In genomic region chr2:231482806-231483391, GRCh38 we compare ENCODE assay signal across 9 cellular contexts. TPM values are rescaled to one million over a fixed set of nuclear protein-coding genes. Genes with fewer than 3 reads are reported as not detected.
DNase-seq lines count a peak whose midpoint lies in the region; ATAC-seq, FAIRE-seq and TF ChIP-seq lines count a peak whose summit lies in the region.
"Had no signal": no experiment of that assay in that cellular context is flagged by ENCODE, and none has a peak within 500 bp of the region (broad histone marks: within the 10 kb centered on the region; RNA-seq: fewer than 3 reads in every experiment).

No MANE protein-coding gene starts in this region.

- in situ Hi-C loops in Caki2 (cut with HindIII; ENCODE audit: low pct_unique_long_range_greater_than_20kb, low sequenced_read_pairs) = no loop called here
- in situ Hi-C loops in HepG2 (cut with HindIII; ENCODE audit: extremely low pct_ligation_motif_present, low pct_unique_long_range_greater_than_20kb) = loop anchor here (5.0 kb wide), 1 partner anchor 74 kb away; no protein-coding TSS in a partner anchor

- TF ChIP-seq EP300 in HepG2 (IDR thresholded peaks at IDR 0.05; ENCODE audit: low read depth in 2 of 2, low read length in 2 of 2) = no peak
- TF ChIP-seq EP300 in HepG2 (CRISPR knock-in tag; IDR thresholded peaks at IDR 0.05; ENCODE audit: borderline replicate concordance) = no peak

- WGBS in HepG2 (ENCODE audit: low lambda C conversion rate) = 30% methylated on average over 18 of the region's 36 CpGs

- peak overlapping the region; percentile 71 for H3K9ac ChIP-seq in HepG2 (ENCODE audit: insufficient read depth, low read depth, low read length)

- POLR2A ChIA-PET in HepG2 (lab: Yijun Ruan, JAX) = interaction anchor here (0.6 to 2.5 kb wide), 4 partner anchors 15 to 1582 kb away, joined by 3 to 40 read pairs (median 8); partner anchors contain the start of gene NCL

- CTCF ChIA-PET in HepG2 (lab: Yijun Ruan, JAX; ENCODE audit: low intra/inter-chr PET ratio, low total read pairs) = interaction anchor here (1.8 kb wide), 1 partner anchor 75 kb away, joined by 10 read pairs; no protein-coding TSS in a partner anchor

- ATAC-seq in GM21529 (IDR thresholded peaks at IDR 0.05; ENCODE audit: unreplicated experiment) = peak; percentile 81
- ATAC-seq in HepG2 = peak; percentile 98

- H3K4me3 ChIP-seq in NB4 (ENCODE audit: low read depth, low read length) (peak overlapping the region; percentile 57), HepG2 (replicated peaks in 1 of 3; ENCODE audit: insufficient read depth in 1 of 3, low read depth in 2 of 3, low read length in 3 of 3) (peak overlapping the region; percentile 34 to 71 (median 70); a peak in 5 of 6 replicates)

- no peak overlapping the region for H3K27ac ChIP-seq in HepG2 (ENCODE audit: extremely low read length, insufficient read depth, low read length)

- TF ChIP-seq POLR2A in NB4 (IDR thresholded peaks at IDR 0.05; ENCODE audit: extremely low read depth, insufficient read length) = no peak
- TF ChIP-seq POLR2A in HepG2 (IDR thresholded peaks at IDR 0.05; ENCODE audit: insufficient read depth in 1 of 2, low read depth in 2 of 2, low read length in 2 of 2) = no peak

- no peaks in the 10 kb centered on the region; the same call in 1 of the 2 replicates for H4K20me1 ChIP-seq in HepG2 (ENCODE audit: insufficient read depth, low read length)

- BruUV-seq in HepG2 (replicated peaks; lab: Mats Ljungman, UMichigan) = TSS peak; percentile 72

- peaks cover 7% of the 10 kb centered on the region for H3K4me1 ChIP-seq in HepG2 (ENCODE audit: insufficient read depth, low read length)

- no peak overlapping the region for H2AFZ ChIP-seq in HepG2 (ENCODE audit: low read length)

- intact Hi-C loops in HepG2 (cut with micrococcal nuclease; ENCODE audit: unreplicated experiment) = loop anchor here (1.0 to 2.0 kb wide), 2 partner anchors 76 to 118 kb away; no protein-coding TSS in a partner anchor

- no peak for FAIRE-seq in HepG2 (lab: Jason Lieb, UNC)

- peak overlapping the region; percentile 78 for H3K4me2 ChIP-seq in HepG2 (ENCODE audit: low read depth, low read length)

- TF ChIP-seq CTCF in NB4 (IDR thresholded peaks at IDR 0.05; ENCODE audit: low read depth, low read length) = peak; percentile 92
- peak; percentile 97 for TF ChIP-seq CTCF in HepG2 (CRISPR knock-in tag; IDR thresholded peaks at IDR 0.05)

- peaks cover 3 to 28% of the 10 kb centered on the region in 2 experiments; a peak in 2 of 5 replicates for H3K27me3 ChIP-seq in HepG2 (ENCODE audit: control insufficient read depth in 1 of 2, insufficient read depth in 2 of 2, low read length in 2 of 2)

- no peaks in the 10 kb centered on the region for H3K79me2 ChIP-seq in HepG2 (ENCODE audit: insufficient read depth, low read length)

- peak; percentile 34 for DNase-seq in Caki2 (ENCODE audit: low read depth)
- peak; percentile 85 for DNase-seq in NB4 (ENCODE audit: low read depth)
- peak; percentile 49 to 69 for DNase-seq in activated CD4-positive, alpha-beta T cell treated with anti-CD3 and anti-CD28 coated beads for 24 hours (ENCODE audit: low read depth in 2 of 2)
- DNase-seq in cerebellar cortex (ENCODE audit: low spot score) = peak; percentile 48
- DNase-seq in HepG2 (ENCODE audit: low spot score) = peak; percentile 65
- DNase-seq in stimulated activated CD4-positive, alpha-beta T cell treated with anti-CD3 and anti-CD28 coated beads, Interleukin-4, amount 100 ng/mL, for 1 hour = peak; percentile 78
- DNase-seq in NCI-H2227 treated with DMSO at 0.1 percent for 48 hours (lab: John Stamatoyannopoulos, UW) = no peak

- peak; percentile 82 for TF ChIP-seq RAD21 in HepG2 (CRISPR knock-in tag; IDR thresholded peaks at IDR 0.05)

- H3K36me3 ChIP-seq in HepG2 (replicated peaks in 1 of 2; ENCODE audit: control insufficient read depth in 1 of 2, insufficient read depth in 2 of 2, low read length in 2 of 2) = no peaks in the 10 kb centered on the region

- H3K9me3 ChIP-seq in HepG2 (ENCODE audit: low read length) = no peaks in the 10 kb centered on the region

TF ChIP-seq in HepG2, 621 proteins besides CTCF, POLR2A, EP300 and RAD21 (continues in another document):
- TF ChIP-seq ZNF597 (CRISPR knock-in tag; IDR thresholded peaks at IDR 0.05) (no peak), RBFOX2 (IDR thresholded peaks at IDR 0.05; ENCODE audit: low read depth, low read length) (peak; percentile 71), CHCHD3 (CRISPR knock-in tag; IDR thresholded peaks at IDR 0.05) (no peak; the same call in 1 of the 2 replicates), FOXK2 (IDR thresholded peaks at IDR 0.05) (no peak), AKAP8 (CRISPR knock-in tag; IDR thresholded peaks at IDR 0.05) (no peak), SNAPC5 (CRISPR knock-in tag; IDR thresholded peaks at IDR 0.05; ENCODE audit: borderline replicate concordance) (no peak), NKX3-1 (CRISPR knock-in tag; IDR thresholded peaks at IDR 0.05) (peak; percentile 47; the same call in 1 of the 2 replicates), ZNF839 (CRISPR knock-in tag; IDR thresholded peaks at IDR 0.05; ENCODE audit: borderline replicate concordance) (peak; percentile 94; the same call in 1 of the 2 replicates)

RNA-seq across cellular contexts. Expression of gene NCL, which starts 18.6 kb away (rescaled TPM):
- 60.7 and 106 TPM in 2 replicates for total RNA-seq in Caki2 (2014; rRNA removed; shearing (Covaris generic); ENCODE audit: low replicate concordance)
- total RNA-seq in HepG2 (2016; rRNA removed; fragmentation: Illumina TruSeq; extraction: Trizol) = 779 and 1,144 TPM in 2 replicates
- total RNA-seq in HepG2 (2016; cell fraction: cytosol; rRNA removed; fragmentation: Illumina TruSeq; extraction: Trizol; ENCODE audit: low read depth) = 61.7 and 76.7 TPM in 2 replicates
- 790 and 1,072 TPM in 2 replicates for total RNA-seq in HepG2 (2016; cell fraction: insoluble cytoplasmic fraction; rRNA removed; fragmentation: Illumina TruSeq; extraction: Trizol)
- 128 and 141 TPM in 2 replicates for total RNA-seq in HepG2 (2016; cell fraction: membrane; rRNA removed; fragmentation: Illumina TruSeq; extraction: Trizol)
- 591 and 635 TPM in 2 replicates for total RNA-seq in HepG2 (2016; cell fraction: nucleus; rRNA removed; fragmentation: Illumina TruSeq; extraction: Trizol)
- polyA plus RNA-seq in HepG2 (2011; rRNA removed) = 91.5 and 105 TPM in 2 replicates
- 50.8 and 75.9 TPM in 2 replicates for polyA plus RNA-seq in HepG2 (2011; cell fraction: cytosol; rRNA removed)
- 99.7 and 139 TPM in 2 replicates for polyA plus RNA-seq in HepG2 (2011; cell fraction: nucleus; rRNA removed)
- 351 and 573 TPM in 2 replicates for polyA plus RNA-seq in HepG2 (2012)
- 29.0 and 32.7 TPM in 2 replicates for polyA plus RNA-seq in HepG2 (2016; cell fraction: cytosol; fragmentation: Illumina TruSeq; extraction: Trizol; ENCODE audit: low read depth)
- 1,733 and 1,875 TPM in 2 replicates for polyA plus RNA-seq in HepG2 (2016; cell fraction: insoluble cytoplasmic fraction; fragmentation: Illumina TruSeq; extraction: Trizol; ENCODE audit: low read depth)
- 54.0 and 78.7 TPM in 2 replicates for polyA plus RNA-seq in HepG2 (2016; cell fraction: membrane; fragmentation: Illumina TruSeq; extraction: Trizol; ENCODE audit: low read depth)
- 1,027 and 1,033 TPM in 2 replicates for polyA plus RNA-seq in HepG2 (2016; cell fraction: nucleus; fragmentation: Illumina TruSeq; extraction: Trizol; ENCODE audit: insufficient read depth, low read depth)
- 22.3 and 47.2 TPM in 2 replicates for polyA minus RNA-seq in HepG2 (2011; rRNA and poly(A)+ RNA removed; ENCODE audit: low replicate concordance)
- 85.0 and 124 TPM in 2 replicates for polyA minus RNA-seq in HepG2 (2011; cell fraction: cytosol; rRNA and poly(A)+ RNA removed)
- 218 and 248 TPM in 2 replicates for polyA minus RNA-seq in HepG2 (2011; cell fraction: nucleus; rRNA and poly(A)+ RNA removed)

RNA-seq across cellular contexts. Expression of gene NMUR1, which starts 47.3 kb away (rescaled TPM):
- not detected in 2 replicates for total RNA-seq in Caki2 (2014; rRNA removed; shearing (Covaris generic); ENCODE audit: low replicate concordance)
- not detected in 2 replicates for total RNA-seq in HepG2 (2016; rRNA removed; fragmentation: Illumina TruSeq; extraction: Trizol)
- not detected in 2 replicates for total RNA-seq in HepG2 (2016; cell fraction: cytosol; rRNA removed; fragmentation: Illumina TruSeq; extraction: Trizol; ENCODE audit: low read depth)
- total RNA-seq in HepG2 (2016; cell fraction: insoluble cytoplasmic fraction; rRNA removed; fragmentation: Illumina TruSeq; extraction: Trizol) = not detected in 2 replicates
- not detected in 2 replicates for total RNA-seq in HepG2 (2016; cell fraction: membrane; rRNA removed; fragmentation: Illumina TruSeq; extraction: Trizol)
- not detected in 2 replicates for total RNA-seq in HepG2 (2016; cell fraction: nucleus; rRNA removed; fragmentation: Illumina TruSeq; extraction: Trizol)
- polyA plus RNA-seq in HepG2 (2011; rRNA removed) = not detected in 2 replicates
- polyA plus RNA-seq in HepG2 (2011; cell fraction: cytosol; rRNA removed) = not detected in 2 replicates
- not detected in 2 replicates for polyA plus RNA-seq in HepG2 (2011; cell fraction: nucleus; rRNA removed)
- not detected in 2 replicates for polyA plus RNA-seq in HepG2 (2012)
- polyA plus RNA-seq in HepG2 (2016; cell fraction: cytosol; fragmentation: Illumina TruSeq; extraction: Trizol; ENCODE audit: low read depth) = not detected in 2 replicates
- not detected in 2 replicates for polyA plus RNA-seq in HepG2 (2016; cell fraction: insoluble cytoplasmic fraction; fragmentation: Illumina TruSeq; extraction: Trizol; ENCODE audit: low read depth)
- not detected in 2 replicates for polyA plus RNA-seq in HepG2 (2016; cell fraction: membrane; fragmentation: Illumina TruSeq; extraction: Trizol; ENCODE audit: low read depth)
- polyA plus RNA-seq in HepG2 (2016; cell fraction: nucleus; fragmentation: Illumina TruSeq; extraction: Trizol; ENCODE audit: insufficient read depth, low read depth) = not detected in 2 replicates
- polyA minus RNA-seq in HepG2 (2011; rRNA and poly(A)+ RNA removed; ENCODE audit: low replicate concordance) = not detected in 2 replicates
- not detected in 2 replicates for polyA minus RNA-seq in HepG2 (2011; cell fraction: cytosol; rRNA and poly(A)+ RNA removed)
- polyA minus RNA-seq in HepG2 (2011; cell fraction: nucleus; rRNA and poly(A)+ RNA removed) = not detected in 2 replicates
- total RNA-seq: glomerular endothelial cell had no signal
